ENCODE assay signal across 16 cellular contexts in the genomic region with DNA sequence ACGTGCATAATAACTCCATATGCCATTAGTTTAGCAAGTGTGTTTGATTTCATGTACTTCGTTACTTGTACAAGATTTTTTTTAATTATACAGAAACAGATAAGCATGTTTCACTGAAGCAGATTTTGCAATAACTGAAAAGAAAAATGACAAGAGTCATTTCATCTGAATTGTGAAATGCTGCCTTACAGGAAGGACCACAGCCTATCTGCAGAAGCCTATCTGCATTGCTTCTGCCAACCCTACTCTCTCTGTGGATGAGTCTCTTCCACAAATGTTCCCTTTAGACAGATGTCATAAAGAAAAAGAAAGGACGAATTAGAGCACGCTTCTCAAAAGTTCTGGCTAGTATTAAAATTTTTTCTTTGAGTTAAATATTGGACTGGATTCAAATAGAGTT.
"Had no signal": no experiment of that assay in that cellular context is flagged by ENCODE, and none has a peak within 500 bp of the region (broad histone marks: within the 10 kb centered on the region; RNA-seq: fewer than 3 reads in every experiment).

No MANE protein-coding gene starts in this region.

- H3K27ac ChIP-seq: coronary artery, esophagus squamous epithelium, left ventricle myocardium inferior, thyroid gland had no signal

- H3K4me3 ChIP-seq: coronary artery, esophagus squamous epithelium, left ventricle myocardium inferior, thyroid gland had no signal

- H3K4me1 Mint-ChIP-seq: activated naive CD8-positive, alpha-beta T cell treated with anti-CD3 and anti-CD28 coated beads for 36 hours; brain; central memory CD8-positive, alpha-beta T cell; stimulated activated effector memory CD8-positive, alpha-beta T cell treated with anti-CD3 and anti-CD28 coated beads, Interleukin-12 subunit alpha, Interleukin-12 subunit beta, amount 100 ng/mL, for 72 hours had no signal

- H3K36me3 Mint-ChIP-seq: activated naive CD8-positive, alpha-beta T cell treated with anti-CD3 and anti-CD28 coated beads for 36 hours; brain; stimulated activated effector memory CD8-positive, alpha-beta T cell treated with anti-CD3 and anti-CD28 coated beads, Interleukin-12 subunit alpha, Interleukin-12 subunit beta, amount 100 ng/mL, for 72 hours had no signal

- H3K4me3 Mint-ChIP-seq: activated naive CD8-positive, alpha-beta T cell treated with anti-CD3 and anti-CD28 coated beads for 36 hours; activated T-helper 1 cell treated with anti-CD3 and anti-CD28 coated beads, Interleukin-12 subunit alpha, Interleukin-12 subunit beta, Interleukin-2, Interleukin-4 antibody, amounts not matched to agents 30 ng/mL and 10 ng/mL and 1 ng/mL, durations not matched to agents 14 hours and 24 hours and 36 hours; central memory CD8-positive, alpha-beta T cell; stimulated activated effector memory CD8-positive, alpha-beta T cell treated with anti-CD3 and anti-CD28 coated beads, Interleukin-12 subunit alpha, Interleukin-12 subunit beta, amount 100 ng/mL, for 72 hours had no signal

- ATAC-seq: activated CD4-positive, CD25-positive, alpha-beta regulatory T cell treated with anti-CD3 and anti-CD28 coated beads, Interleukin-2, amount 50 U/mL, for 24 hours; stimulated activated effector memory CD8-positive, alpha-beta T cell treated with anti-CD3 and anti-CD28 coated beads, Interleukin-12 subunit alpha, Interleukin-12 subunit beta, amount 100 ng/mL, for 72 hours had no signal

- H3K4me1 ChIP-seq: esophagus squamous epithelium, left ventricle myocardium inferior, thyroid gland had no signal

- H3K27ac Mint-ChIP-seq: activated naive CD8-positive, alpha-beta T cell treated with anti-CD3 and anti-CD28 coated beads for 36 hours; activated T-helper 1 cell treated with anti-CD3 and anti-CD28 coated beads, Interleukin-12 subunit alpha, Interleukin-12 subunit beta, Interleukin-2, Interleukin-4 antibody, amounts not matched to agents 30 ng/mL and 10 ng/mL and 1 ng/mL, durations not matched to agents 14 hours and 24 hours and 36 hours; stimulated activated effector memory CD8-positive, alpha-beta T cell treated with anti-CD3 and anti-CD28 coated beads, Interleukin-12 subunit alpha, Interleukin-12 subunit beta, amount 100 ng/mL, for 72 hours had no signal

- DNase-seq: activated naive CD8-positive, alpha-beta T cell treated with anti-CD3 and anti-CD28 coated beads for 36 hours; effector CD4-positive, alpha-beta T cell; esophagus squamous epithelium; foreskin fibroblast; hypothalamus; kidney; left ventricle myocardium inferior; mesendoderm; T-helper 9 cell; thyroid gland had no signal

- H3K9me3 ChIP-seq: esophagus squamous epithelium, left ventricle myocardium inferior, thyroid gland had no signal

- H3K9me3 Mint-ChIP-seq: activated naive CD8-positive, alpha-beta T cell treated with anti-CD3 and anti-CD28 coated beads for 36 hours; activated T-helper 1 cell treated with anti-CD3 and anti-CD28 coated beads, Interleukin-12 subunit alpha, Interleukin-12 subunit beta, Interleukin-2, Interleukin-4 antibody, amounts not matched to agents 30 ng/mL and 10 ng/mL and 1 ng/mL, durations not matched to agents 14 hours and 24 hours and 36 hours; brain; stimulated activated effector memory CD8-positive, alpha-beta T cell treated with anti-CD3 and anti-CD28 coated beads, Interleukin-12 subunit alpha, Interleukin-12 subunit beta, amount 100 ng/mL, for 72 hours had no signal

- H3K36me3 ChIP-seq: esophagus squamous epithelium, left ventricle myocardium inferior, thyroid gland had no signal

- H3K27me3 Mint-ChIP-seq: central memory CD8-positive, alpha-beta T cell had no signal

- H3K27me3 ChIP-seq: esophagus squamous epithelium, thyroid gland had no signal
